In genomic region chr19:49213791-49214190, GRCh38 we compare ENCODE assay signal across 2 cellular contexts.
TF ChIP-seq lines count a peak whose summit lies in the region.

No MANE protein-coding gene starts in this region.

TF ChIP-seq in SK-N-SH, 30 proteins besides CTCF, POLR2A, EP300 and RAD21 (continued from another document):
- TF ChIP-seq CHD2 (IDR thresholded peaks at IDR 0.05; ENCODE audit: low read length, partially characterized antibody) (no peak), GATA2 (CRISPR knock-in tag; IDR thresholded peaks at IDR 0.05) (no peak), GABPA (IDR thresholded peaks at IDR 0.05; ENCODE audit: low read depth) (no peak)

TF ChIP-seq in SK-N-SH treated with all-trans-retinoic acid at 6 μM for 48 hours, 23 proteins besides CTCF, POLR2A, EP300 and RAD21 (continued from another document):
- TF ChIP-seq, protein P1, sequence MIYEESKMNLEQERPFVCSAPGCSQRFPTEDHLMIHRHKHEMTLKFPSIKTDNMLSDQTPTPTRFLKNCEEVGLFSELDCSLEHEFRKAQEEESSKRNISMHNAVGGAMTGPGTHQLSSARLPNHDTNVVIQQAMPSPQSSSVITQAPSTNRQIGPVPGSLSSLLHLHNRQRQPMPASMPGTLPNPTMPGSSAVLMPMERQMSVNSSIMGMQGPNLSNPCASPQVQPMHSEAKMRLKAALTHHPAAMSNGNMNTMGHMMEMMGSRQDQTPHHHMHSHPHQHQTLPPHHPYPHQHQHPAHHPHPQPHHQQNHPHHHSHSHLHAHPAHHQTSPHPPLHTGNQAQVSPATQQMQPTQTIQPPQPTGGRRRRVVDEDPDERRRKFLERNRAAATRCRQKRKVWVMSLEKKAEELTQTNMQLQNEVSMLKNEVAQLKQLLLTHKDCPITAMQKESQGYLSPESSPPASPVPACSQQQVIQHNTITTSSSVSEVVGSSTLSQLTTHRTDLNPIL (CRISPR knock-in tag; IDR thresholded peaks at IDR 0.05; ENCODE audit: low read depth): no peak
- TF ChIP-seq, protein P2, sequence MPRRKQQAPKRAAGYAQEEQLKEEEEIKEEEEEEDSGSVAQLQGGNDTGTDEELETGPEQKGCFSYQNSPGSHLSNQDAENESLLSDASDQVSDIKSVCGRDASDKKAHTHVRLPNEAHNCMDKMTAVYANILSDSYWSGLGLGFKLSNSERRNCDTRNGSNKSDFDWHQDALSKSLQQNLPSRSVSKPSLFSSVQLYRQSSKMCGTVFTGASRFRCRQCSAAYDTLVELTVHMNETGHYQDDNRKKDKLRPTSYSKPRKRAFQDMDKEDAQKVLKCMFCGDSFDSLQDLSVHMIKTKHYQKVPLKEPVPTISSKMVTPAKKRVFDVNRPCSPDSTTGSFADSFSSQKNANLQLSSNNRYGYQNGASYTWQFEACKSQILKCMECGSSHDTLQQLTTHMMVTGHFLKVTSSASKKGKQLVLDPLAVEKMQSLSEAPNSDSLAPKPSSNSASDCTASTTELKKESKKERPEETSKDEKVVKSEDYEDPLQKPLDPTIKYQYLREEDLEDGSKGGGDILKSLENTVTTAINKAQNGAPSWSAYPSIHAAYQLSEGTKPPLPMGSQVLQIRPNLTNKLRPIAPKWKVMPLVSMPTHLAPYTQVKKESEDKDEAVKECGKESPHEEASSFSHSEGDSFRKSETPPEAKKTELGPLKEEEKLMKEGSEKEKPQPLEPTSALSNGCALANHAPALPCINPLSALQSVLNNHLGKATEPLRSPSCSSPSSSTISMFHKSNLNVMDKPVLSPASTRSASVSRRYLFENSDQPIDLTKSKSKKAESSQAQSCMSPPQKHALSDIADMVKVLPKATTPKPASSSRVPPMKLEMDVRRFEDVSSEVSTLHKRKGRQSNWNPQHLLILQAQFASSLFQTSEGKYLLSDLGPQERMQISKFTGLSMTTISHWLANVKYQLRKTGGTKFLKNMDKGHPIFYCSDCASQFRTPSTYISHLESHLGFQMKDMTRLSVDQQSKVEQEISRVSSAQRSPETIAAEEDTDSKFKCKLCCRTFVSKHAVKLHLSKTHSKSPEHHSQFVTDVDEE (CRISPR knock-in tag; IDR thresholded peaks at IDR 0.05): no peak
- no peak for TF ChIP-seq ARNTL (CRISPR knock-in tag; IDR thresholded peaks at IDR 0.05; ENCODE audit: borderline replicate concordance, low read depth)
TF ChIP-seq in SK-N-SH treated with all-trans-retinoic acid at 6 μM for 48 hours: peak in this region for 0.
